ENCODE assay signal across 3 cellular contexts in genomic region chr5:57285084-57285483, GRCh38.
DNase-seq lines count a peak whose midpoint lies in the region; ATAC-seq, FAIRE-seq and TF ChIP-seq lines count a peak whose summit lies in the region.
"Not testable (repeated sequence)": the region's sequence is repeated elsewhere in the genome, so short reads cannot be mapped to it uniquely, and the experiment has no call there.

No MANE protein-coding gene starts in this region.

- not testable (repeated sequence) for H3K4me2 ChIP-seq in K562 (ENCODE audit: insufficient read depth, low read length)

- TF ChIP-seq CTCF in K562 (IDR thresholded peaks at IDR 0.05 in 2 of 3, conservative IDR thresholded peaks at IDR 0.05 in 1 of 3; ENCODE audit: insufficient read depth in 2 of 3, low read depth in 1 of 3, low read length in 3 of 3); endodermal cell (conservative IDR thresholded peaks at IDR 0.05): not testable (repeated sequence)

- not testable (repeated sequence) for BruUV-seq in K562 (replicated peaks; lab: Mats Ljungman, UMichigan)

- H3K9me3 Mint-ChIP-seq in endodermal cell = peaks cover 45% of the 10 kb centered on the region

- DNase-seq in K562 (ENCODE audit: extremely low read depth in 1 of 4, low spot score in 3 of 4); endodermal cell: not testable (repeated sequence)

- FAIRE-seq in K562 (lab: Jason Lieb, UNC) = not testable (repeated sequence)

- CTCF ChIA-PET in K562 (lab: Yijun Ruan, JAX; ENCODE audit: low intra/inter-chr PET ratio) = not testable (repeated sequence)

- H3K4me1 ChIP-seq in K562 (replicated peaks in 1 of 2; ENCODE audit: control insufficient read depth in 2 of 2, insufficient read depth in 2 of 2, low read length in 2 of 2); endodermal cell (ENCODE audit: control insufficient read depth, insufficient read depth, low read length): not testable (repeated sequence)

- TF ChIP-seq RAD21 in K562 (CRISPR knock-in tag; conservative IDR thresholded peaks at IDR 0.05 in 1 of 2, IDR thresholded peaks at IDR 0.05 in 1 of 2) = not testable (repeated sequence)

- not testable (repeated sequence) for H3K4me3 Mint-ChIP-seq in endodermal cell

- in situ Hi-C loops in K562 (cut with MboI) = not testable (repeated sequence)

- H4K20me1 ChIP-seq in K562 (replicated peaks; ENCODE audit: control insufficient read depth, insufficient read depth, low read length) = not testable (repeated sequence)

- H3K9ac ChIP-seq in K562 (ENCODE audit: insufficient read depth in 1 of 2, low read depth in 2 of 2, low read length in 2 of 2); endodermal cell (ENCODE audit: extremely low read depth, low read length, poor library complexity, severe bottlenecking): not testable (repeated sequence)

- H3K9me3 ChIP-seq in K562 (replicated peaks; ENCODE audit: control insufficient read depth, insufficient read depth, low read depth, low read length) = not testable (repeated sequence)
- peaks cover 53% of the 10 kb centered on the region for H3K9me3 ChIP-seq in endodermal cell (ENCODE audit: control insufficient read depth, low read length)

- intact Hi-C loops in K562 (cut with micrococcal nuclease) = not testable (repeated sequence)

- POLR2A ChIA-PET in K562 (lab: Yijun Ruan, JAX) = not testable (repeated sequence)

- H3K79me2 ChIP-seq in K562 (ENCODE audit: control insufficient read depth, insufficient read depth, low read length) = not testable (repeated sequence)

- not testable (repeated sequence) for TF ChIP-seq EP300 in K562 (IDR thresholded peaks at IDR 0.05; ENCODE audit: low read length)

- H3K27ac Mint-ChIP-seq in endodermal cell = not testable (repeated sequence)

- 11% methylated on average over 5 of the region's 5 CpGs for WGBS in K562 (ENCODE audit: insufficient coverage, low coverage, missing lambda C conversion rate)
- WGBS in endodermal cell (ENCODE audit: insufficient coverage in 1 of 2, insufficient read length in 1 of 2), 2 experiments = 84 to 95% methylated on average over 2 to 5 of the region's 5 CpGs

- peaks cover 23% of the 10 kb centered on the region for H3K27me3 Mint-ChIP-seq in endodermal cell (ENCODE audit: insufficient read depth)

- H3K36me3 ChIP-seq in K562 (ENCODE audit: control insufficient read depth, insufficient read depth, low read length); endodermal cell (ENCODE audit: control insufficient read depth, insufficient read depth, low read length): not testable (repeated sequence)

- not testable (repeated sequence) for H3K4me1 Mint-ChIP-seq in endodermal cell

- H3K9me1 ChIP-seq in K562 (ENCODE audit: control insufficient read depth, insufficient read depth, low read length) = not testable (repeated sequence)

- TF ChIP-seq POLR2A in K562 (conservative IDR thresholded peaks at IDR 0.05) = not testable (repeated sequence)

- H2AFZ ChIP-seq in K562 (ENCODE audit: low read depth, low read length) = not testable (repeated sequence)

- not testable (repeated sequence) for H3K27me3 ChIP-seq in K562 (ENCODE audit: control insufficient read depth in 2 of 2, insufficient read depth in 2 of 2, low read length in 2 of 2); endodermal cell (ENCODE audit: control insufficient read depth, insufficient read depth, low read length, poor library complexity, severe bottlenecking)

- ATAC-seq in SK-N-SH treated with all-trans-retinoic acid at 6 μM for 48 hours, K562: not testable (repeated sequence)

- H3K27ac ChIP-seq in K562 (ENCODE audit: extremely low read depth, low read depth, low read length); endodermal cell (ENCODE audit: low read depth, low read length): not testable (repeated sequence)

- H3K4me3 ChIP-seq in K562 = not testable (repeated sequence)
- H3K4me3 ChIP-seq in endodermal cell (ENCODE audit: low read length) = peak overlapping the region; percentile 54

- H3K36me3 Mint-ChIP-seq in endodermal cell (ENCODE audit: low read depth) = not testable (repeated sequence)

TF ChIP-seq in SK-N-SH treated with all-trans-retinoic acid at 6 μM for 48 hours, 23 proteins besides CTCF, POLR2A, EP300 and RAD21:
- TF ChIP-seq ZFP30 (CRISPR knock-in tag; IDR thresholded peaks at IDR 0.05) = peak; percentile 73
TF ChIP-seq in SK-N-SH treated with all-trans-retinoic acid at 6 μM for 48 hours: peak in this region for 1; not testable (repeated sequence) for 22.

TF ChIP-seq in K562, 482 proteins besides CTCF, POLR2A, EP300 and RAD21:
- peak; percentile 58 for TF ChIP-seq ZNF280A (IDR thresholded peaks at IDR 0.05; ENCODE audit: low read depth, partially characterized antibody)
